In genomic region chr11:64229090-64229958, GRCh38 we compare ENCODE assay signal across 1 cellular context.
TF ChIP-seq lines count a peak whose summit lies in the region.

No MANE protein-coding gene starts in this region.

TF ChIP-seq in GM12878, 131 proteins besides CTCF, POLR2A, EP300 and RAD21:
- TF ChIP-seq ZBTB11 (CRISPR knock-in tag; IDR thresholded peaks at IDR 0.05) (no peak), SMC3 (IDR thresholded peaks at IDR 0.05; ENCODE audit: borderline replicate concordance, low read length) (no peak), SRF (IDR thresholded peaks at IDR 0.05; ENCODE audit: low read depth in 2 of 2, low read length in 2 of 2) (no peak), PAX5 (IDR thresholded peaks at IDR 0.05; ENCODE audit: borderline replicate concordance, low read depth, low read length) (no peak), MXI1 (IDR thresholded peaks at IDR 0.05; ENCODE audit: low read depth, low read length) (no peak), NR2C2 (IDR thresholded peaks at IDR 0.05; ENCODE audit: borderline replicate concordance, control insufficient read depth, insufficient read length, low read depth) (no peak), SUPT20H (IDR thresholded peaks at IDR 0.05; ENCODE audit: borderline replicate concordance, control insufficient read depth, low read depth, low read length) (no peak), ATF3 (IDR thresholded peaks at IDR 0.05; ENCODE audit: borderline replicate concordance, extremely low read depth, low read depth, low read length) (no peak), MAX (IDR thresholded peaks at IDR 0.05; ENCODE audit: low read depth, low read length) (no peak), E4F1 (IDR thresholded peaks at IDR 0.05; ENCODE audit: borderline replicate concordance, partially characterized antibody) (no peak)
